Comparison of ENCODE assay signal across 8 cellular contexts in the genomic region with DNA sequence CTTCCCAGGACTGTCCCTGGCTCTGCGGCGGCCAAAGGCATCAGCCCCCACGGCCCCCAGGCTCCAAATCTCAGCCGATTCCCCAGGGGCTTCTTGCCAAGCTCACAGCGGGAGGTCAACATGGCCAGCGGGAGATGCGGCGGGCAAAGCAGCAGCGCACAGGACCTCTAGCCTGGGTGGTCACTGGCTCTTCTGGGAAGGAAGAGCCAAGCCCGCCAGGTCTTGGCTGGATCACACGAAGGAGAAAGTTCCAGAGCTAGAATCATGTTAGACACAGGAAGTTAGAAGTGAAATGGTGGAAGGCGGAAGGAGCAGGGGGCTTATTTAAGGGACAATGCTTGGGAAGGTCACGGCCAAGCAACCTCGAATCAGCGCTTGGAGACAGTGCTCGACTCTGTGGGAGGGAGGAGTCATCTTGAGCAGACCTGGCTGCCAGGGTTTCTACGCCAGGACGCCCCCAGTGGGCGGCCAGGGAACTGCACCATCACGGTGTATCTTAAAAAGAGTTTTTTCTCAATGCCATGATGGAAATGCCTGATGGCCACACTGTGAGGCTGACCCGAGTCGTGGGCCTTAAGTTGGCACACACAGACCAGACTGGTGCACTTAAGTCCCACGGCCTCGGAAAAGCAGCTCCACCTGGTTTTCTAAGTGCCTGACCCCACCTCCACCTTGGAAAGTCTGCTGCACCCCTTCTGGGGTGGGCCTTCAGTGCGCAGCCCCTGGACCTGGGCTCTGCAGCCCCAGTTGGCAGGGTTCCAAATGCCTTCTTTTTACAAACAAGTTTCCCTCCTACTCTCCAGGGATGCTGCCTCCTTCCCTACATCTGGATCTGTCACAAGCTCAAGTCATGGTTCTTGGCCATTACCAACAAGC. TPM values are rescaled to one million over a fixed set of nuclear protein-coding genes. Genes with fewer than 3 reads are reported as not detected.
DNase-seq lines count a peak whose midpoint lies in the region; ATAC-seq and TF ChIP-seq lines count a peak whose summit lies in the region.

No MANE protein-coding gene starts in this region.

- intact Hi-C loops in left cardiac atrium (cut with DNase I): loop anchor here in 1 of 2 donors (5.0 kb wide), 1 partner anchor 311 kb away; no protein-coding TSS in a partner anchor

- peak; percentile 91 for TF ChIP-seq CTCF in retinal pigment epithelial cell (conservative IDR thresholded peaks at IDR 0.05; ENCODE audit: low read depth, low read length)

- peaks cover 8% of the 10 kb centered on the region for H3K4me1 Mint-ChIP-seq in T-helper 17 cell
- H3K4me1 Mint-ChIP-seq in activated naive CD8-positive, alpha-beta T cell treated with anti-CD3 and anti-CD28 coated beads, Interleukin-2, amount 50 U/mL, for 24 hours: peaks cover 23% of the 10 kb centered on the region

- ATAC-seq in T-helper 17 cell (peak; percentile 86), left cardiac atrium (peak; percentile 42 to 64), GM19455 (IDR thresholded peaks at IDR 0.05; ENCODE audit: unreplicated experiment) (no peak), HG02973 (IDR thresholded peaks at IDR 0.05; ENCODE audit: unreplicated experiment) (no peak)
- ATAC-seq in activated naive CD8-positive, alpha-beta T cell treated with anti-CD3 and anti-CD28 coated beads, Interleukin-2, amount 50 U/mL, for 24 hours: peak; percentile 38

- peak overlapping the region; percentile 79 for H3K27ac Mint-ChIP-seq in T-helper 17 cell
- no peak overlapping the region for H3K27ac Mint-ChIP-seq in activated naive CD8-positive, alpha-beta T cell treated with anti-CD3 and anti-CD28 coated beads, Interleukin-2, amount 50 U/mL, for 24 hours

- no peaks in the 10 kb centered on the region for H3K27me3 Mint-ChIP-seq in T-helper 17 cell
- no peaks in the 10 kb centered on the region for H3K27me3 Mint-ChIP-seq in activated naive CD8-positive, alpha-beta T cell treated with anti-CD3 and anti-CD28 coated beads, Interleukin-2, amount 50 U/mL, for 24 hours

- no peaks in the 10 kb centered on the region for H3K9me3 ChIP-seq in T-helper 17 cell (ENCODE audit: control insufficient read depth, low read length, poor library complexity, severe bottlenecking)

- H3K4me3 Mint-ChIP-seq in T-helper 17 cell: no peak overlapping the region
- H3K4me3 Mint-ChIP-seq in activated naive CD8-positive, alpha-beta T cell treated with anti-CD3 and anti-CD28 coated beads, Interleukin-2, amount 50 U/mL, for 24 hours: no peak overlapping the region

- H3K4me3 ChIP-seq in retinal pigment epithelial cell (ENCODE audit: low read length): no peak overlapping the region

- DNase-seq in DMS53 treated with DMSO at 0.1 percent for 48 hours (lab: John Stamatoyannopoulos, UW; ENCODE audit: unreplicated experiment) (peak; percentile 53), KG1 (lab: John Stamatoyannopoulos, UW) (peak; percentile 25), T-helper 17 cell (peak; percentile 55 to 73 (median 56)), left cardiac atrium (peak; percentile 74), retinal pigment epithelial cell (ENCODE audit: low read depth) (peak; percentile 19)
- peak; percentile 83 for DNase-seq in activated naive CD8-positive, alpha-beta T cell treated with anti-CD3 and anti-CD28 coated beads, Interleukin-2, amount 50 U/mL, for 24 hours

- no peaks in the 10 kb centered on the region for H3K9me3 Mint-ChIP-seq in activated naive CD8-positive, alpha-beta T cell treated with anti-CD3 and anti-CD28 coated beads, Interleukin-2, amount 50 U/mL, for 24 hours

- no peaks in the 10 kb centered on the region for H3K36me3 Mint-ChIP-seq in T-helper 17 cell (ENCODE audit: low read depth)
- peaks cover 13% of the 10 kb centered on the region for H3K36me3 Mint-ChIP-seq in activated naive CD8-positive, alpha-beta T cell treated with anti-CD3 and anti-CD28 coated beads, Interleukin-2, amount 50 U/mL, for 24 hours (ENCODE audit: low read depth)

RNA-seq across cellular contexts. Expression of a gene that starts 29.3 kb away (rescaled TPM):
- total RNA-seq in T-helper 17 cell (1 to 10 TPM; 3.3 to 3.9 TPM), left cardiac atrium (1 to 10 TPM; 7.6 to 8.2 TPM)

RNA-seq across cellular contexts. Expression of a gene that starts 29.5 kb away (rescaled TPM):
- total RNA-seq in T-helper 17 cell (10 to 100 TPM; 17.3 to 21.9 TPM), left cardiac atrium (10 to 100 TPM; 31.3 to 32.9 TPM)

RNA-seq across cellular contexts. Expression of a gene that starts 52.9 kb away (rescaled TPM):
- total RNA-seq in T-helper 17 cell (1 to 10 TPM; 1.1 to 1.4 TPM), left cardiac atrium (under 1 TPM in 1 of 2 donors, not detected in 1; 0.12 TPM)

Comparison
In these comparisons a context has a peak if more than half of its experiments do, and no peak if none do; other contexts are left out.
1. DNase-seq: peak in every context shown above with its lines; median percentile 83 in activated naive CD8-positive, alpha-beta T cell treated with anti-CD3 and anti-CD28 coated beads, Interleukin-2, amount 50 U/mL, for 24 hours; 74 in left cardiac atrium; 56 in T-helper 17 cell; 53 in DMS53 treated with DMSO at 0.1 percent for 48 hours; 25 in KG1; 19 in retinal pigment epithelial cell.
2. ATAC-seq: peak in T-helper 17 cell (single experiment), activated naive CD8-positive, alpha-beta T cell treated with anti-CD3 and anti-CD28 coated beads, Interleukin-2, amount 50 U/mL, for 24 hours (single experiment) and left cardiac atrium (2 of 2); none in GM19455 (single experiment) and HG02973 (single experiment).